In the genomic region with DNA sequence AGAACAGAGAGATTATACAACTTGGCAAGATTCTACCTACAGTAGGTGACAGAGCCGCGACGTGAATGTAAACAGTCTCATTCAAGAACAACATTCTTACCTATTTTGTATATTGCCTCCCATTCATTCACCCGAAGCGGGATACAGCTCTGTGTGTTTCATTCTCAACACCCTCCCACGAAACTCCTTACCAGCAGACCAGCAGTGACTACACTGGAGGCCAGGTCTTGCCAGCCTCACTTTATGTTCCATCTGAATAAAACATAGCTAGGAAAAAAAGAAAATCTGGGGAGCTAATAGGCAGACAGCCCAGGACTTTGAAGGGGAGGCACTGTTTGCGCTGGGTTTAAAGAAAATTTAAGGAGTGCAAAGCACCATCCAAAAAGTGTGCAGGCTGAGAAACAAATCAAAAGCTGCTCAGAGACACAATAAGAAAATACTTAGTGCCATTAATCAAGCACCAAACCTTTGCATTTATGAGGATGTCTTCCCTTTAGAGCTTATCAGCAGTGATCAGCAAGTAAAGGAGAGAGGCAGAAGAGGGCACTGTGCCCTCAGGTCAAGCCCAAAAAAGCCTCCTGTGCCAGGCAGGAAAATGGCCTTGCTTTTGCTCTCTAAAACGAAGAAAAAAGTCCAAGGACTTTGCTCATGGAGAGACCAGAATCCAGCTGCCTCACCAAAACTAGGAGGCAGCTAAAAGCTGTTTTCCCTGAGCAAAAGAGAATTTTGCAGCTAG, we compare ENCODE assay signal across 14 cellular contexts.
DNase-seq lines count a peak whose midpoint lies in the region; ATAC-seq, FAIRE-seq and TF ChIP-seq lines count a peak whose summit lies in the region.
"Had no signal": no experiment of that assay in that cellular context is flagged by ENCODE, and none has a peak within 500 bp of the region (broad histone marks: within the 10 kb centered on the region; RNA-seq: fewer than 3 reads in every experiment).

No MANE protein-coding gene starts in this region.

- no peaks in the 10 kb centered on the region for H3K4me1 ChIP-seq in astrocyte (ENCODE audit: insufficient read depth, low read length)

- peak; percentile 47 for FAIRE-seq in astrocyte (lab: Jason Lieb, UNC)

- no peak for ATAC-seq in stimulated activated naive B cell treated with anti-CD40 and anti-IgM and Interleukin-4, amounts not matched to agents 10 μg/mL and 1 μg/mL and 100 μg/mL, for 72 hours (replicated peaks)
- no peak for ATAC-seq in stimulated activated memory B cell treated with anti-CD40 and anti-IgM and Interleukin-4, amounts not matched to agents 10 μg/mL and 1 μg/mL and 100 μg/mL, for 72 hours
- ATAC-seq: body of pancreas had no signal

- H3K27me3 Mint-ChIP-seq in astrocyte (ENCODE audit: low read depth, unreplicated experiment): no peaks in the 10 kb centered on the region
- no peaks in the 10 kb centered on the region for H3K27me3 Mint-ChIP-seq in stimulated activated naive B cell treated with anti-CD40 and anti-IgM and Interleukin-4, amounts not matched to agents 10 μg/mL and 1 μg/mL and 100 μg/mL, for 72 hours
- no peaks in the 10 kb centered on the region for H3K27me3 Mint-ChIP-seq in stimulated activated memory B cell treated with anti-CD40 and anti-IgM and Interleukin-4, amounts not matched to agents 10 μg/mL and 1 μg/mL and 100 μg/mL, for 72 hours

- no peaks in the 10 kb centered on the region for H3K79me2 ChIP-seq in astrocyte (ENCODE audit: insufficient read depth, low read length)

- H3K27me3 ChIP-seq in astrocyte (ENCODE audit: insufficient read depth, low read length): no peaks in the 10 kb centered on the region
- H3K27me3 ChIP-seq: body of pancreas had no signal

- in situ Hi-C loops in Caki2 (cut with HindIII; ENCODE audit: low pct_unique_long_range_greater_than_20kb, low sequenced_read_pairs) (no loop called here), GM13977 (cut with MboI; ENCODE audit: low pct_unique_long_range_greater_than_20kb, low sequenced_read_pairs, unreplicated experiment) (no loop called here)

- no peak overlapping the region for H3K27ac ChIP-seq in astrocyte (ENCODE audit: low read depth, low read length)
- H3K27ac ChIP-seq: body of pancreas had no signal

- no peaks in the 10 kb centered on the region for H3K9me3 ChIP-seq in astrocyte (ENCODE audit: insufficient read depth, low read depth, low read length)
- H3K9me3 ChIP-seq: body of pancreas had no signal

- no peak overlapping the region for H2AFZ ChIP-seq in astrocyte (ENCODE audit: low read depth, low read length)

- H3K9me3 Mint-ChIP-seq in astrocyte (ENCODE audit: unreplicated experiment): no peaks in the 10 kb centered on the region
- H3K9me3 Mint-ChIP-seq in stimulated activated naive B cell treated with anti-CD40 and anti-IgM and Interleukin-4, amounts not matched to agents 10 μg/mL and 1 μg/mL and 100 μg/mL, for 72 hours: peaks cover 0 to 2% of the 10 kb centered on the region in 2 donors
- H3K9me3 Mint-ChIP-seq in stimulated activated memory B cell treated with anti-CD40 and anti-IgM and Interleukin-4, amounts not matched to agents 10 μg/mL and 1 μg/mL and 100 μg/mL, for 72 hours: peaks cover 2% of the 10 kb centered on the region

- no peak overlapping the region for H3K4me3 ChIP-seq in astrocyte (ENCODE audit: insufficient read depth, low read depth, low read length)
- H3K4me3 ChIP-seq: body of pancreas had no signal

- TF ChIP-seq CTCF in LNCAP (IDR thresholded peaks at IDR 0.05): peak; percentile 53
- TF ChIP-seq CTCF in astrocyte (IDR thresholded peaks at IDR 0.05; ENCODE audit: insufficient read depth, low read depth, low read length): no peak
- TF ChIP-seq CTCF in GM13977 (IDR thresholded peaks at IDR 0.05; ENCODE audit: extremely low read depth, insufficient read depth, missing control alignments): no peak

- no peak overlapping the region for H3K9ac ChIP-seq in astrocyte (ENCODE audit: low read length)

- H3K27ac Mint-ChIP-seq in astrocyte (ENCODE audit: unreplicated experiment): no peak overlapping the region
- no peak overlapping the region for H3K27ac Mint-ChIP-seq in stimulated activated naive B cell treated with anti-CD40 and anti-IgM and Interleukin-4, amounts not matched to agents 10 μg/mL and 1 μg/mL and 100 μg/mL, for 72 hours
- H3K27ac Mint-ChIP-seq in stimulated activated memory B cell treated with anti-CD40 and anti-IgM and Interleukin-4, amounts not matched to agents 10 μg/mL and 1 μg/mL and 100 μg/mL, for 72 hours: no peak overlapping the region

- peaks cover 23% of the 10 kb centered on the region for H3K4me1 Mint-ChIP-seq in astrocyte (ENCODE audit: low read depth, unreplicated experiment)
- no peaks in the 10 kb centered on the region for H3K4me1 Mint-ChIP-seq in stimulated activated naive B cell treated with anti-CD40 and anti-IgM and Interleukin-4, amounts not matched to agents 10 μg/mL and 1 μg/mL and 100 μg/mL, for 72 hours
- no peaks in the 10 kb centered on the region for H3K4me1 Mint-ChIP-seq in stimulated activated memory B cell treated with anti-CD40 and anti-IgM and Interleukin-4, amounts not matched to agents 10 μg/mL and 1 μg/mL and 100 μg/mL, for 72 hours

- no peaks in the 10 kb centered on the region for H3K36me3 ChIP-seq in astrocyte (ENCODE audit: insufficient read depth, low read length)

- H3K36me3 Mint-ChIP-seq in astrocyte (ENCODE audit: low read depth, unreplicated experiment): no peaks in the 10 kb centered on the region
- H3K36me3 Mint-ChIP-seq in stimulated activated naive B cell treated with anti-CD40 and anti-IgM and Interleukin-4, amounts not matched to agents 10 μg/mL and 1 μg/mL and 100 μg/mL, for 72 hours: no peaks in the 10 kb centered on the region
- no peaks in the 10 kb centered on the region for H3K36me3 Mint-ChIP-seq in stimulated activated memory B cell treated with anti-CD40 and anti-IgM and Interleukin-4, amounts not matched to agents 10 μg/mL and 1 μg/mL and 100 μg/mL, for 72 hours

- H4K20me1 ChIP-seq in astrocyte (ENCODE audit: insufficient read depth, low read length): no peaks in the 10 kb centered on the region

- DNase-seq in Caki2 (ENCODE audit: low read depth): peak; percentile 20
- DNase-seq in astrocyte (ENCODE audit: low read depth): no peak
- DNase-seq in myocyte (ENCODE audit: low read depth): peak; percentile 50
- DNase-seq in GM13977 (ENCODE audit: low spot score): no peak
- no peak for DNase-seq in hepatic stellate cell (ENCODE audit: low spot score)
- DNase-seq in stimulated activated naive B cell treated with anti-CD40 and anti-IgM and Interleukin-4, amounts not matched to agents 10 μg/mL and 1 μg/mL and 100 μg/mL, for 72 hours: no peak
- DNase-seq: body of pancreas, Calu3, KBM-7, mammary epithelial cell, NCI-H526 treated with DMSO at 0.1 percent for 48 hours, T-helper 1 cell had no signal

- no peak overlapping the region for H3K4me3 Mint-ChIP-seq in astrocyte (ENCODE audit: unreplicated experiment)
- H3K4me3 Mint-ChIP-seq in stimulated activated naive B cell treated with anti-CD40 and anti-IgM and Interleukin-4, amounts not matched to agents 10 μg/mL and 1 μg/mL and 100 μg/mL, for 72 hours: no peak overlapping the region
- no peak overlapping the region for H3K4me3 Mint-ChIP-seq in stimulated activated memory B cell treated with anti-CD40 and anti-IgM and Interleukin-4, amounts not matched to agents 10 μg/mL and 1 μg/mL and 100 μg/mL, for 72 hours

- no peak overlapping the region for H3K4me2 ChIP-seq in astrocyte (ENCODE audit: low read length)

Comparison
In these comparisons a context has a peak if more than half of its experiments do, and no peak if none do; other contexts are left out.
1. DNase-seq: peak in Caki2 (single experiment) and myocyte (single experiment); none in astrocyte (single experiment), GM13977 (single experiment), hepatic stellate cell (single experiment) and stimulated activated naive B cell treated with anti-CD40 and anti-IgM and Interleukin-4, amounts not matched to agents 10 μg/mL and 1 μg/mL and 100 μg/mL, for 72 hours (single experiment).